ENCODE assay signal across 8 cellular contexts in genomic region chr21:45073301-45074047, GRCh38. TPM values are rescaled to one million over a fixed set of nuclear protein-coding genes. Genes with fewer than 3 reads are reported as not detected.
DNase-seq lines count a peak whose midpoint lies in the region; ATAC-seq and TF ChIP-seq lines count a peak whose summit lies in the region.

No MANE protein-coding gene starts in this region.

- peak; percentile 35 for ATAC-seq in left lung
- ATAC-seq in thoracic aorta (ENCODE audit: insufficient number of reproducible peaks, low FRiP score, low read depth): no peak

- DNase-seq in GM13977 (ENCODE audit: low spot score): peak; percentile 55
- peak; percentile 73 for DNase-seq in NCI-H526 treated with DMSO at 0.1 percent for 48 hours (lab: John Stamatoyannopoulos, UW)
- DNase-seq in cerebellar cortex (ENCODE audit: low spot score): peak; percentile 69
- peak in 1 of 2 donors; percentile 82 for DNase-seq in left lung
- no peak for DNase-seq in thoracic aorta (ENCODE audit: low spot score)
- no peak for DNase-seq in T-helper 9 cell
- DNase-seq in mucosa of gallbladder (ENCODE audit: low spot score): no peak
- DNase-seq in putamen (ENCODE audit: low spot score): no peak

- H3K4me3 ChIP-seq in left lung (peak overlapping the region; percentile 75 to 78), thoracic aorta (peak overlapping the region; percentile 84)

- peaks cover 0 to 19% of the 10 kb centered on the region in 2 donors for H3K27me3 ChIP-seq in left lung
- no peaks in the 10 kb centered on the region for H3K27me3 ChIP-seq in thoracic aorta (replicated peaks; ENCODE audit: insufficient read depth)

- no peaks in the 10 kb centered on the region for H3K9me3 ChIP-seq in left lung
- no peaks in the 10 kb centered on the region for H3K9me3 ChIP-seq in thoracic aorta

- TF ChIP-seq CTCF in GM13977 (IDR thresholded peaks at IDR 0.05; ENCODE audit: extremely low read depth, insufficient read depth, missing control alignments) (no peak), left lung (IDR thresholded peaks at IDR 0.05) (no peak), thoracic aorta (IDR thresholded peaks at IDR 0.05) (no peak)

- in situ Hi-C loops in GM13977 (cut with MboI; ENCODE audit: low pct_unique_long_range_greater_than_20kb, low sequenced_read_pairs, unreplicated experiment): no loop called here

- H3K27ac ChIP-seq in left lung: peak overlapping the region in 1 of 2 donors; percentile 86
- H3K27ac ChIP-seq in thoracic aorta: peak overlapping the region; percentile 90 to 91

- intact Hi-C loops in left lung (cut with DNase I): no loop called here

- peaks cover 12 to 34% of the 10 kb centered on the region in 2 donors for H3K4me1 ChIP-seq in left lung
- H3K4me1 ChIP-seq in thoracic aorta (ENCODE audit: control insufficient read depth in 1 of 2, low read depth in 2 of 2): peaks cover 7 to 36% of the 10 kb centered on the region in 2 donors

- H3K36me3 ChIP-seq in left lung (no peaks in the 10 kb centered on the region), thoracic aorta (no peaks in the 10 kb centered on the region)

RNA-seq across cellular contexts. Expression of gene ADARB1, which starts 0.9 kb away (rescaled TPM):
- total RNA-seq in left lung: 10 to 100 TPM; 30.4 to 53.4 TPM
- total RNA-seq in thoracic aorta: 100 to 1,000 TPM; 124 to 201 TPM
- total RNA-seq in mucosa of gallbladder: 32.5 TPM

Comparison
In these comparisons a context has a peak if more than half of its experiments do, and no peak if none do; other contexts are left out.
1. DNase-seq: peak in GM13977 (single experiment), NCI-H526 treated with DMSO at 0.1 percent for 48 hours (single experiment) and cerebellar cortex (single experiment); none in thoracic aorta (single experiment), T-helper 9 cell (single experiment), mucosa of gallbladder (single experiment) and putamen (single experiment).